Comparison of ENCODE assay signal across 1 cellular context in the genomic region with DNA sequence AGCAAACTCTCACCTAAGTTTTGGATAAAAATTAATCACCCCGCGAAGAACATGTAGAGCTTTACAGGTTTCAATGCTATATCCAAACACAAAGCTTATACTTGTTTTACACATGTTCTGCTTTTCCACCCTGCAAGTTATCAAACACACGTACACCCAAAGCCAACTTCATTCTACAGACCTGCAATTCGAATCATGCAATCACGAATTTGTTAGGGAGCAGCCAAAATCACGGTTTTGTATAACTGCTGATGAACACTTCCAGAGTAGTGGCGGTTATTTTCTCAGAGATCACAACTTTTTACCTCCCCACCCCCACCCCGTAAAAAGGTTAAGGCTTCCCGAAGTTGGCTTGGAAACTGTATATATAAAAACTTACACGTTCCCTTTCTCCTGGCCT.
TF ChIP-seq lines count a peak whose summit lies in the region.

No MANE protein-coding gene starts in this region.

TF ChIP-seq in HepG2, 621 proteins besides CTCF, POLR2A, EP300 and RAD21:
- TF ChIP-seq HNF4A (CRISPR knock-in tag; IDR thresholded peaks at IDR 0.05) (no peak), ZNF24 (IDR thresholded peaks at IDR 0.05) (no peak), TMF1 (CRISPR knock-in tag; IDR thresholded peaks at IDR 0.05; ENCODE audit: low read depth) (no peak), ZBTB14 (CRISPR knock-in tag; IDR thresholded peaks at IDR 0.05) (no peak), KDM5B (CRISPR knock-in tag; IDR thresholded peaks at IDR 0.05; ENCODE audit: borderline replicate concordance) (no peak), DPF2 (CRISPR knock-in tag; IDR thresholded peaks at IDR 0.05; ENCODE audit: borderline replicate concordance, low read depth) (no peak)
